ENCODE assay signal across 8 cellular contexts in genomic region chrX:149541521-149542047, GRCh38. TPM values are rescaled to one million over a fixed set of nuclear protein-coding genes. Genes with fewer than 3 reads are reported as not detected.
A peak's percentile ranks its signal among the peaks of the same experiment; 100 is the strongest.
DNase-seq lines count a peak whose midpoint lies in the region; ATAC-seq and TF ChIP-seq lines count a peak whose summit lies in the region.

No MANE protein-coding gene starts in this region.

- dilution Hi-C loops in mammary epithelial cell (cut with HindIII; ENCODE audit: low sequenced_read_pairs), result no loop called here

- H3K4me1 ChIP-seq in heart right ventricle (peaks cover 0 to 11% (median 4%) of the 10 kb centered on the region in 9 donors), mammary epithelial cell (ENCODE audit: insufficient read depth, low read length) (peaks cover 6% of the 10 kb centered on the region), mesendoderm (ENCODE audit: control insufficient read depth, low read depth, low read length) (no peaks in the 10 kb centered on the region), vagina (peaks cover 9% of the 10 kb centered on the region)

- no peaks in the 10 kb centered on the region for H3K9me3 ChIP-seq in heart right ventricle
- no peaks in the 10 kb centered on the region for H3K9me3 ChIP-seq in mammary epithelial cell (replicated peaks; ENCODE audit: insufficient read depth, low read length)
- H3K9me3 ChIP-seq in vagina, result no peaks in the 10 kb centered on the region

- intact Hi-C loops in heart right ventricle (cut with DNase I) (no loop called here), Right ventricle myocardium superior (cut with DNase I) (no loop called here), mammary epithelial cell (cut with micrococcal nuclease) (no loop called here), vagina (cut with DNase I) (no loop called here)

- H3K9ac ChIP-seq in mammary epithelial cell (ENCODE audit: insufficient read depth, low read length) (peak overlapping the region; percentile 74), mesendoderm (ENCODE audit: low read length) (peak overlapping the region; percentile 59)

- peak overlapping the region; percentile 79 for H2AFZ ChIP-seq in mammary epithelial cell (ENCODE audit: low read depth, low read length)

- H3K4me3 ChIP-seq in heart right ventricle (peak overlapping the region; percentile 42 to 76 (median 66)), mammary epithelial cell (replicated peaks in 1 of 3; ENCODE audit: insufficient read depth in 1 of 3, low read depth in 2 of 3, low read length in 3 of 3) (peak overlapping the region; percentile 50 to 72 (median 70)), mesendoderm (ENCODE audit: low read length) (no peak overlapping the region), vagina (peak overlapping the region; percentile 52 to 67)

- peak overlapping the region; percentile 94 for H3K4me2 ChIP-seq in mammary epithelial cell (ENCODE audit: insufficient read depth, low read depth, low read length)
- peak overlapping the region; percentile 80 for H3K4me2 ChIP-seq in mesendoderm (ENCODE audit: low read length)

- CTCF ChIA-PET in mammary epithelial cell (lab: Charles Lee; ENCODE audit: low non-redundant PET), result no interaction called here

- H3K56ac ChIP-seq in mesendoderm (ENCODE audit: low read length), result peak overlapping the region; percentile 15

- no peak for DNase-seq in heart right ventricle
- no peak for DNase-seq in Right ventricle myocardium superior
- DNase-seq in mammary epithelial cell, result no peak
- peak; percentile 19 for DNase-seq in mesendoderm
- DNase-seq in vagina (ENCODE audit: extremely low spot score in 2 of 2), result peak in 1 of 2 donors; percentile 88
- DNase-seq in 8988T, result no peak
- no peak for DNase-seq in DMS153 (lab: John Stamatoyannopoulos, UW)

- no peaks in the 10 kb centered on the region for H4K20me1 ChIP-seq in mammary epithelial cell (ENCODE audit: insufficient read depth, low read length)

- H3K27ac ChIP-seq in heart right ventricle (peak overlapping the region; percentile 84 to 93 (median 90)), mammary epithelial cell (ENCODE audit: insufficient read depth, low read depth, low read length) (peak overlapping the region; percentile 64), mesendoderm (ENCODE audit: low read depth, low read length) (no peak overlapping the region), vagina (peak overlapping the region; percentile 82)

- in situ Hi-C loops in mammary epithelial cell (cut with MboI; ENCODE audit: low sequenced_read_pairs in 2 of 2), result no loop called here

- H4K8ac ChIP-seq in mesendoderm (ENCODE audit: low read depth, low read length), result no peak overlapping the region

- TF ChIP-seq CTCF in heart right ventricle (IDR thresholded peaks at IDR 0.05) (no peak), mammary epithelial cell (conservative IDR thresholded peaks at IDR 0.05 in 1 of 2, IDR thresholded peaks at IDR 0.05 in 1 of 2; ENCODE audit: extremely low read depth in 1 of 2, insufficient read depth in 1 of 2, low read depth in 1 of 2, low read length in 2 of 2) (no peak), vagina (IDR thresholded peaks at IDR 0.05) (no peak)

- no peaks in the 10 kb centered on the region for H3K27me3 ChIP-seq in heart right ventricle
- H3K27me3 ChIP-seq in mammary epithelial cell (ENCODE audit: insufficient read depth, low read length), result no peaks in the 10 kb centered on the region
- no peaks in the 10 kb centered on the region for H3K27me3 ChIP-seq in mesendoderm (ENCODE audit: insufficient read depth, low read length, poor library complexity)
- H3K27me3 ChIP-seq in vagina, result no peaks in the 10 kb centered on the region

- no peak overlapping the region for H2BK120ac ChIP-seq in mesendoderm (ENCODE audit: low read depth, low read length)

- H2AK5ac ChIP-seq in mesendoderm (ENCODE audit: low read length), result no peak overlapping the region

- H2BK5ac ChIP-seq in mesendoderm (ENCODE audit: low read length), result no peak overlapping the region

- H3K79me2 ChIP-seq in mammary epithelial cell (ENCODE audit: insufficient read depth, low read length) (peaks cover 7% of the 10 kb centered on the region), mesendoderm (ENCODE audit: control insufficient read depth, insufficient read depth, low read length) (no peaks in the 10 kb centered on the region)

- H3K79me1 ChIP-seq in mesendoderm (ENCODE audit: low read length), result no peaks in the 10 kb centered on the region

- H4K5ac ChIP-seq in mesendoderm (ENCODE audit: low read length), result no peak overlapping the region

- no peak for TF ChIP-seq POLR2A in vagina (IDR thresholded peaks at IDR 0.05)

- H3K36me3 ChIP-seq in heart right ventricle (peaks cover 0 to 6% (median 0%) of the 10 kb centered on the region in 9 donors), mammary epithelial cell (ENCODE audit: insufficient read depth, low read length) (no peaks in the 10 kb centered on the region), mesendoderm (ENCODE audit: control insufficient read depth, insufficient read depth, low read length) (no peaks in the 10 kb centered on the region), vagina (no peaks in the 10 kb centered on the region)

- no peak overlapping the region for H3K4ac ChIP-seq in mesendoderm (ENCODE audit: low read depth, low read length)

- no TSS peak for BruUV-seq in mammary epithelial cell (replicated peaks; lab: Mats Ljungman, UMichigan)

- no peak for ATAC-seq in heart right ventricle
- no peak for ATAC-seq in Right ventricle myocardium superior (ENCODE audit: poor library complexity)
- ATAC-seq in HG03135 (IDR thresholded peaks at IDR 0.05; ENCODE audit: unreplicated experiment), result no peak

- no peak overlapping the region for H2BK15ac ChIP-seq in mesendoderm (replicated peaks; ENCODE audit: low read depth)

- no peak overlapping the region for H3K18ac ChIP-seq in mesendoderm (ENCODE audit: low read length)

- no peak overlapping the region for H3K23ac ChIP-seq in mesendoderm (ENCODE audit: low read length)

- WGBS in heart right ventricle, 2 donors, result 8 to 14% methylated on average over 13 of the region's 13 CpGs
- 54% methylated on average over 9 of the region's 13 CpGs for WGBS in mammary epithelial cell (ENCODE audit: low coverage, missing lambda C conversion rate)
- WGBS in mesendoderm (ENCODE audit: extremely low coverage, insufficient coverage, low lambda C conversion rate), result no CpG with 5 or more reads among the region's 13 CpGs

RNA-seq across cellular contexts. Expression of gene EOLA1, which starts 0.8 kb away (rescaled TPM):
- 10 to 100 TPM; 20.6 to 35.8 (median 26.1) TPM for total RNA-seq in heart right ventricle
- 10 to 100 TPM; 21.0 to 37.7 TPM for polyA plus RNA-seq in heart right ventricle
- total RNA-seq in Right ventricle myocardium superior, result 26.9 TPM
- 10 to 100 TPM in 1 of 2 donors, 1 to 10 TPM in 1; 8.8 to 10.7 TPM for total RNA-seq in mammary epithelial cell
- 9.8 TPM for polyA plus RNA-seq in mammary epithelial cell
- 0.52 TPM for polyA minus RNA-seq in mammary epithelial cell
- 3.6 TPM for polyA plus RNA-seq in mesendoderm (2013, experiment 1 of 2)
- polyA plus RNA-seq in mesendoderm (2013, experiment 2 of 2), result 3.3 TPM
- total RNA-seq in vagina, result 9.8 TPM

RNA-seq across cellular contexts. Expression of gene HSFX3, which starts 8.1 kb away (rescaled TPM):
- total RNA-seq in heart right ventricle, result under 1 TPM in 2 of 10 donors, not detected in 8; 0.21 to 0.31 TPM
- under 1 TPM in 1 of 2 donors, not detected in 1; 0.12 TPM for polyA plus RNA-seq in heart right ventricle
- not detected for total RNA-seq in Right ventricle myocardium superior
- not detected for total RNA-seq in mammary epithelial cell
- polyA plus RNA-seq in mammary epithelial cell, result not detected
- not detected for polyA minus RNA-seq in mammary epithelial cell
- polyA plus RNA-seq in mesendoderm (2013, experiment 1 of 2), result not detected
- polyA plus RNA-seq in mesendoderm (2013, experiment 2 of 2), result not detected
- total RNA-seq in vagina, result not detected

RNA-seq across cellular contexts. Expression of gene IDS, which starts 36.5 kb away (rescaled TPM):
- 10 to 100 TPM; 65.3 to 89.5 (median 73.5) TPM for total RNA-seq in heart right ventricle
- polyA plus RNA-seq in heart right ventricle, result 10 to 100 TPM; 24.0 to 30.5 TPM
- total RNA-seq in Right ventricle myocardium superior, result 75.9 TPM
- 10 to 100 TPM; 56.8 to 57.7 TPM for total RNA-seq in mammary epithelial cell
- 88.8 TPM for polyA plus RNA-seq in mammary epithelial cell
- 124 TPM for polyA minus RNA-seq in mammary epithelial cell
- polyA plus RNA-seq in mesendoderm (2013, experiment 1 of 2), result 15.8 TPM
- polyA plus RNA-seq in mesendoderm (2013, experiment 2 of 2), result 16.3 TPM
- total RNA-seq in vagina, result 66.0 TPM

RNA-seq across cellular contexts. Expression of gene MAGEA9B, which starts 45.7 kb away (rescaled TPM):
- total RNA-seq in heart right ventricle (not detected), Right ventricle myocardium superior (not detected), mammary epithelial cell (not detected), vagina (not detected)
- polyA plus RNA-seq in heart right ventricle (not detected), mammary epithelial cell (not detected)
- polyA minus RNA-seq in mammary epithelial cell, result not detected
- polyA plus RNA-seq in mesendoderm (2013, experiment 1 of 2), result 0.17 TPM
- polyA plus RNA-seq in mesendoderm (2013, experiment 2 of 2), result 0.29 TPM

RNA-seq across cellular contexts. Expression of gene HSFX2, which starts 53.5 kb away (rescaled TPM):
- total RNA-seq in heart right ventricle (1 to 10 TPM in 3 of 10 donors, under 1 TPM in 3, not detected in 4; 0.22 to 2.2 (median 0.78) TPM), Right ventricle myocardium superior (not detected), mammary epithelial cell (not detected), vagina (not detected)
- polyA plus RNA-seq in heart right ventricle (1 to 10 TPM in 1 of 2 donors, under 1 TPM in 1; 0.70 to 2.3 TPM), mammary epithelial cell (0.06 TPM)
- polyA minus RNA-seq in mammary epithelial cell, result not detected
- polyA plus RNA-seq in mesendoderm (2013, experiment 1 of 2), result 0.07 TPM
- not detected for polyA plus RNA-seq in mesendoderm (2013, experiment 2 of 2)
